Comparison of ENCODE assay signal across 8 cellular contexts in genomic region chr7:77698042-77698625, GRCh38. TPM values are rescaled to one million over a fixed set of nuclear protein-coding genes. Genes with fewer than 3 reads are reported as not detected.
DNase-seq lines count a peak whose midpoint lies in the region; ATAC-seq and TF ChIP-seq lines count a peak whose summit lies in the region.

No MANE protein-coding gene starts in this region.

- peak overlapping the region; percentile 99 for H3K4me3 ChIP-seq in iPS-11a (ENCODE audit: low read depth, low read length)

- H3K9me3 Mint-ChIP-seq in activated CD8-positive, alpha-beta memory T cell treated with anti-CD3 and anti-CD28 coated beads, Interleukin-2, amount 10 ng/mL, durations not matched to agents 7 days and 5 days (ENCODE audit: low read depth) = no peaks in the 10 kb centered on the region

- peaks cover 45% of the 10 kb centered on the region for H3K4me1 Mint-ChIP-seq in activated CD8-positive, alpha-beta memory T cell treated with anti-CD3 and anti-CD28 coated beads, Interleukin-2, amount 10 ng/mL, durations not matched to agents 7 days and 5 days

- DNase-seq in activated CD8-positive, alpha-beta memory T cell treated with anti-CD3 and anti-CD28 coated beads, Interleukin-2, amount 10 ng/mL, durations not matched to agents 7 days and 5 days = no peak
- DNase-seq in activated CD8-positive, alpha-beta memory T cell treated with anti-CD3 and anti-CD28 coated beads, Interleukin-2, amount 50 U/mL, for 48 hours = no peak
- peak; percentile 46 for DNase-seq in superior temporal gyrus (ENCODE audit: extremely low spot score)
- DNase-seq in NCI-H510A (lab: John Stamatoyannopoulos, UW) = no peak
- no peak for DNase-seq in activated gamma-delta T cell (lab: John Stamatoyannopoulos, UW)
- no peak for DNase-seq in amniotic stem cell (lab: John Stamatoyannopoulos, UW)

- peak overlapping the region; percentile 98 for H3K27ac ChIP-seq in VCaP

- H3K4me3 Mint-ChIP-seq in activated CD8-positive, alpha-beta memory T cell treated with anti-CD3 and anti-CD28 coated beads, Interleukin-2, amount 10 ng/mL, durations not matched to agents 7 days and 5 days = peak overlapping the region; percentile 95

- peaks cover 33% of the 10 kb centered on the region for H3K36me3 Mint-ChIP-seq in activated CD8-positive, alpha-beta memory T cell treated with anti-CD3 and anti-CD28 coated beads, Interleukin-2, amount 10 ng/mL, durations not matched to agents 7 days and 5 days

- CTCF ChIA-PET in activated CD8-positive, alpha-beta memory T cell treated with anti-CD3 and anti-CD28 coated beads, Interleukin-2, amount 10 ng/mL, durations not matched to agents 7 days and 5 days (lab: Charles Lee) = interaction anchor here (0.7 to 2.0 kb wide), 7 partner anchors 16 to 61 kb away, joined by 3 to 6 read pairs (median 4); no protein-coding TSS in a partner anchor

- no peak for ATAC-seq in activated CD8-positive, alpha-beta memory T cell treated with anti-CD3 and anti-CD28 coated beads, Interleukin-2, amount 10 ng/mL, durations not matched to agents 7 days and 5 days

- no peak for TF ChIP-seq CTCF in VCaP (conservative IDR thresholded peaks at IDR 0.05)

- H3K27me3 Mint-ChIP-seq in activated CD8-positive, alpha-beta memory T cell treated with anti-CD3 and anti-CD28 coated beads, Interleukin-2, amount 10 ng/mL, durations not matched to agents 7 days and 5 days = no peaks in the 10 kb centered on the region

- peak overlapping the region; percentile 96 for H3K27ac Mint-ChIP-seq in activated CD8-positive, alpha-beta memory T cell treated with anti-CD3 and anti-CD28 coated beads, Interleukin-2, amount 10 ng/mL, durations not matched to agents 7 days and 5 days

RNA-seq across cellular contexts. Expression of gene RSBN1L, which starts 1.9 kb away (rescaled TPM):
- total RNA-seq in activated CD8-positive, alpha-beta memory T cell treated with anti-CD3 and anti-CD28 coated beads, Interleukin-2, amount 10 ng/mL, durations not matched to agents 7 days and 5 days = 10 to 100 TPM; 23.3 to 26.7 TPM
